In genomic region chr1:221961532-221962292, GRCh38 we compare ENCODE assay signal across 8 cellular contexts.
A peak's percentile ranks its signal among the peaks of the same experiment; 100 is the strongest.
DNase-seq lines count a peak whose midpoint lies in the region; ATAC-seq and TF ChIP-seq lines count a peak whose summit lies in the region.

No MANE protein-coding gene starts in this region.

- no peak overlapping the region for H3K4me3 ChIP-seq in astrocyte of the spinal cord (ENCODE audit: low read depth, low read length)
- H3K4me3 ChIP-seq in gastroesophageal sphincter, result no peak overlapping the region
- H3K4me3 ChIP-seq in coronary artery, result no peak overlapping the region

- H3K36me3 ChIP-seq in gastroesophageal sphincter, result no peaks in the 10 kb centered on the region

- CTCF ChIA-PET in RWPE1 (lab: Yijun Ruan, JAX), result interaction anchor here (1.7 kb wide), 1 partner anchor 18 kb away, joined by 5 read pairs; no protein-coding TSS in a partner anchor

- no peaks in the 10 kb centered on the region for H3K27me3 ChIP-seq in gastroesophageal sphincter

- no peak for TF ChIP-seq CTCF in RWPE1 (conservative IDR thresholded peaks at IDR 0.05; ENCODE audit: low read depth)
- no peak for TF ChIP-seq CTCF in astrocyte of the spinal cord (IDR thresholded peaks at IDR 0.05; ENCODE audit: low read depth, low read length)
- TF ChIP-seq CTCF in gastroesophageal sphincter (IDR thresholded peaks at IDR 0.05), result no peak
- TF ChIP-seq CTCF in coronary artery (IDR thresholded peaks at IDR 0.05), result no peak

- H3K9me3 ChIP-seq in gastroesophageal sphincter, result no peaks in the 10 kb centered on the region

- in situ Hi-C loops in astrocyte of the spinal cord (cut with HindIII; ENCODE audit: low sequenced_read_pairs), result no loop called here

- ATAC-seq in HG03066 (IDR thresholded peaks at IDR 0.05; ENCODE audit: low read depth, unreplicated experiment), result peak; percentile 91
- no peak for ATAC-seq in gastroesophageal sphincter

- POLR2A ChIA-PET in RWPE1 (lab: Yijun Ruan, JAX; ENCODE audit: low non-redundant PET), result interaction anchor here (0.9 kb wide), 1 partner anchor 218 kb away, joined by 3 read pairs; no protein-coding TSS in a partner anchor

- no peaks in the 10 kb centered on the region for H3K4me1 ChIP-seq in gastroesophageal sphincter

- TF ChIP-seq POLR2A in gastroesophageal sphincter (IDR thresholded peaks at IDR 0.05), result no peak

- WGBS in gastroesophageal sphincter (ENCODE audit: low coverage in 1 of 2), 2 donors, result 66 to 83% methylated on average over 2 to 5 of the region's 5 CpGs

- no peak for TF ChIP-seq EP300 in gastroesophageal sphincter (IDR thresholded peaks at IDR 0.05)

- H3K27ac ChIP-seq in RWPE1 (no peak overlapping the region), gastroesophageal sphincter (no peak overlapping the region), coronary artery (no peak overlapping the region)

- DNase-seq in NK-92 treated with Interleukin-12 subunit alpha and Interleukin-12 subunit beta, amount 100 ng/mL, for 24 hours (lab: John Stamatoyannopoulos, UW), result peak; percentile 54
- DNase-seq in NK-92 (lab: John Stamatoyannopoulos, UW; ENCODE audit: unreplicated experiment) (no peak), RWPE1 (ENCODE audit: low spot score) (peak; percentile 31), astrocyte of the spinal cord (ENCODE audit: low read depth, low spot score) (peak; percentile 81), smooth muscle cell of the brain vasculature (ENCODE audit: low read depth, low spot score) (peak; percentile 3), coronary artery (ENCODE audit: low spot score) (no peak)

Comparison
In these comparisons a context has a peak if more than half of its experiments do, and no peak if none do; other contexts are left out.
1. DNase-seq: peak in NK-92 treated with Interleukin-12 subunit alpha and Interleukin-12 subunit beta, amount 100 ng/mL, for 24 hours (single experiment), RWPE1 (single experiment), astrocyte of the spinal cord (single experiment) and smooth muscle cell of the brain vasculature (single experiment); none in NK-92 (single experiment) and coronary artery (single experiment).